In genomic region chr22:44668190-44668885, GRCh38 we compare ENCODE assay signal across 8 cellular contexts. TPM values are rescaled to one million over a fixed set of nuclear protein-coding genes. Genes with fewer than 3 reads are reported as not detected.
DNase-seq lines count a peak whose midpoint lies in the region; ATAC-seq, FAIRE-seq and TF ChIP-seq lines count a peak whose summit lies in the region.

No MANE protein-coding gene starts in this region.

- no peaks in the 10 kb centered on the region for H3K4me1 ChIP-seq in parathyroid adenoma

- H3K4me3 ChIP-seq in parathyroid adenoma (ENCODE audit: low read depth, low read length) = peak overlapping the region; percentile 42

- H3K9ac ChIP-seq in parathyroid adenoma = no peak overlapping the region

- ATAC-seq in GM18520 (IDR thresholded peaks at IDR 0.05; ENCODE audit: unreplicated experiment) (no peak), GM18861 (IDR thresholded peaks at IDR 0.05; ENCODE audit: unreplicated experiment) (no peak), GM21576 (IDR thresholded peaks at IDR 0.05; ENCODE audit: unreplicated experiment) (no peak), GM18868 (IDR thresholded peaks at IDR 0.05; ENCODE audit: unreplicated experiment) (no peak)

- H2AFZ ChIP-seq in parathyroid adenoma = peak overlapping the region; percentile 83

- no peaks in the 10 kb centered on the region for H3K27me3 ChIP-seq in parathyroid adenoma (ENCODE audit: control insufficient read depth, insufficient read depth, low read length)

- peak; percentile 47 for DNase-seq in HuH-7.5 (ENCODE audit: low spot score)
- DNase-seq in activated T-cell treated with anti-CD3 and anti-CD28 coated beads, Interleukin-2, amount 50 U/mL, for 1 hour = peak; percentile 72
- peak; percentile 52 to 63 for DNase-seq in frontal cortex (ENCODE audit: low spot score in 2 of 2)

- no peaks in the 10 kb centered on the region for H3K79me2 ChIP-seq in parathyroid adenoma

- no peak overlapping the region for H3K27ac ChIP-seq in parathyroid adenoma

- H3K36me3 ChIP-seq in parathyroid adenoma (ENCODE audit: control insufficient read depth, insufficient read depth, low read length) = no peaks in the 10 kb centered on the region

- H3K9me3 ChIP-seq in parathyroid adenoma (ENCODE audit: control insufficient read depth, low read length) = no peaks in the 10 kb centered on the region

- H3K4me2 ChIP-seq in parathyroid adenoma (ENCODE audit: low read length) = peak overlapping the region; percentile 66

- TF ChIP-seq CTCF in parathyroid adenoma (IDR thresholded peaks at IDR 0.05) = no peak

- FAIRE-seq in frontal cortex (lab: Jason Lieb, UNC) = no peak

RNA-seq across cellular contexts. Expression of gene PRR5, which starts 33.7 kb away (rescaled TPM):
- 10.6 TPM for total RNA-seq in frontal cortex
